ENCODE assay signal across 14 cellular contexts in genomic region chr20:33827109-33827508, GRCh38. TPM values are rescaled to one million over a fixed set of nuclear protein-coding genes. Genes with fewer than 3 reads are reported as not detected.
A peak's percentile ranks its signal among the peaks of the same experiment; 100 is the strongest.
DNase-seq lines count a peak whose midpoint lies in the region; TF ChIP-seq lines count a peak whose summit lies in the region.
"Had no signal": no experiment of that assay in that cellular context is flagged by ENCODE, and none has a peak within 500 bp of the region (broad histone marks: within the 10 kb centered on the region; RNA-seq: fewer than 3 reads in every experiment).

No MANE protein-coding gene starts in this region.

- no peaks in the 10 kb centered on the region for H3K27me3 ChIP-seq in H9 (ENCODE audit: insufficient read depth, low read length)
- no peaks in the 10 kb centered on the region for H3K27me3 ChIP-seq in SU-DHL-6 (ENCODE audit: low read length)
- no peaks in the 10 kb centered on the region for H3K27me3 ChIP-seq in iPS-20b (ENCODE audit: insufficient read depth, low read length)
- H3K27me3 ChIP-seq in stomach, result no peaks in the 10 kb centered on the region
- no peaks in the 10 kb centered on the region for H3K27me3 ChIP-seq in mammary epithelial cell (ENCODE audit: insufficient read depth, low read length)
- H3K27me3 ChIP-seq: foreskin keratinocyte, Peyer's patch had no signal

- no peak overlapping the region for H4K8ac ChIP-seq in H9 (replicated peaks; ENCODE audit: insufficient read length, low read depth, low read length)

- H3K79me2 ChIP-seq in H9 (ENCODE audit: insufficient read depth, low read length) (peaks cover 2% of the 10 kb centered on the region; the same call in 1 of the 2 replicates), SU-DHL-6 (ENCODE audit: insufficient read depth, low read length) (peaks cover 100% of the 10 kb centered on the region), mammary epithelial cell (ENCODE audit: insufficient read depth, low read length) (peaks cover 98% of the 10 kb centered on the region)

- H2BK20ac ChIP-seq in H9 (ENCODE audit: low read depth, low read length, poor library complexity, severe bottlenecking), result no peak overlapping the region

- no peak overlapping the region for H3K4ac ChIP-seq in H9 (ENCODE audit: low read depth, low read length)

- H3K27me3 Mint-ChIP-seq in H9 (ENCODE audit: low read depth), result no peaks in the 10 kb centered on the region
- H3K27me3 Mint-ChIP-seq: activated naive CD4-positive, alpha-beta T cell treated with anti-CD3 and anti-CD28 coated beads, Interleukin-2, amount 10 ng/mL, durations not matched to agents 7 days and 5 days had no signal

- no peak overlapping the region for H3K4me3 Mint-ChIP-seq in H9
- H3K4me3 Mint-ChIP-seq: activated naive CD4-positive, alpha-beta T cell treated with anti-CD3 and anti-CD28 coated beads, Interleukin-2, amount 10 ng/mL, durations not matched to agents 7 days and 5 days had no signal

- no peak overlapping the region for H2AFZ ChIP-seq in H9 (ENCODE audit: low read length)
- no peak overlapping the region for H2AFZ ChIP-seq in SU-DHL-6 (ENCODE audit: low read depth, low read length, severe bottlenecking)
- H2AFZ ChIP-seq in mammary epithelial cell (ENCODE audit: low read depth, low read length), result no peak overlapping the region

- no CpG with 5 or more reads among the region's 2 CpGs for WGBS in H9 (ENCODE audit: extremely low coverage, insufficient read length, low lambda C conversion rate)
- WGBS in stomach, 5 donors, result 51 to 69% (median 56%) methylated on average over 2 of the region's 2 CpGs
- whole genome bisulfite sequencing in mammary epithelial cell (ENCODE audit: low coverage, missing lambda C conversion rate), result 58% methylated on average over 2 of the region's 2 CpGs

- POLR2A ChIA-PET in RWPE1 (lab: Yijun Ruan, JAX; ENCODE audit: low non-redundant PET), result no interaction called here

- no peak overlapping the region for H3K27ac ChIP-seq in H9 (ENCODE audit: insufficient read length, low read depth, low read length)
- peak overlapping the region; percentile 85 for H3K27ac ChIP-seq in SU-DHL-6 (ENCODE audit: low read depth, low read length)
- H3K27ac ChIP-seq in iPS-20b (ENCODE audit: low read length), result peak overlapping the region; percentile 79
- peak overlapping the region in 3 of 5 donors; percentile 52 to 65 (median 56) for H3K27ac ChIP-seq in stomach
- no peak overlapping the region for H3K27ac ChIP-seq in RWPE1
- no peak overlapping the region for H3K27ac ChIP-seq in mammary epithelial cell (ENCODE audit: insufficient read depth, low read depth, low read length)
- H3K27ac ChIP-seq: foreskin keratinocyte, lower lobe of right lung had no signal

- no peak overlapping the region for H4K5ac ChIP-seq in H9 (ENCODE audit: insufficient read length, low read depth, low read length)

- no peaks in the 10 kb centered on the region for H3K79me1 ChIP-seq in H9 (ENCODE audit: insufficient read depth, low read depth, low read length, poor library complexity, severe bottlenecking)

- no peak for TF ChIP-seq POLR2A in stomach (IDR thresholded peaks at IDR 0.05)

- no peak overlapping the region for H2BK5ac ChIP-seq in H9 (ENCODE audit: insufficient read length, low read length)

- no peaks in the 10 kb centered on the region for H3K36me3 ChIP-seq in SU-DHL-6 (ENCODE audit: low read length)
- H3K36me3 ChIP-seq in iPS-20b (ENCODE audit: insufficient read depth, low read depth, low read length), result no peaks in the 10 kb centered on the region
- peaks cover 0 to 11% (median 8%) of the 10 kb centered on the region in 4 donors for H3K36me3 ChIP-seq in stomach
- H3K36me3 ChIP-seq in mammary epithelial cell (ENCODE audit: insufficient read depth, low read length), result no peaks in the 10 kb centered on the region
- H3K36me3 ChIP-seq: Peyer's patch had no signal

- no peaks in the 10 kb centered on the region for H3K23me2 ChIP-seq in H9 (ENCODE audit: insufficient read length, low read depth, low read length, poor library complexity, severe bottlenecking)

- in situ Hi-C loops in mammary epithelial cell (cut with MboI; ENCODE audit: low sequenced_read_pairs in 2 of 2), result no loop called here

- DNase-seq in H9 (no peak), stomach (no peak), RWPE1 (ENCODE audit: low spot score) (no peak), DMS 273 (lab: John Stamatoyannopoulos, UW; ENCODE audit: unreplicated experiment) (no peak), mammary epithelial cell (no peak)
- no peak for DNase-seq in effector CD8-positive, alpha-beta T cell (lab: John Stamatoyannopoulos, UW)
- DNase-seq: activated CD4-positive, CD25-positive, alpha-beta regulatory T cell; activated naive CD4-positive, alpha-beta T cell treated with anti-CD3 and anti-CD28 coated beads, Interleukin-2, amount 10 ng/mL, durations not matched to agents 7 days and 5 days; foreskin keratinocyte; lower lobe of right lung; Peyer's patch; stimulated activated naive CD4-positive, alpha-beta T cell had no signal

- H3K4me1 ChIP-seq in H9 (ENCODE audit: insufficient read depth, low read length) (peaks cover 4% of the 10 kb centered on the region; the same call in 1 of the 2 replicates), iPS-20b (ENCODE audit: insufficient read depth, low read length) (peaks cover 23% of the 10 kb centered on the region), stomach (peaks cover 66 to 93% (median 79%) of the 10 kb centered on the region in 4 donors), mammary epithelial cell (ENCODE audit: insufficient read depth, low read length) (no peaks in the 10 kb centered on the region)
- H3K4me1 ChIP-seq: foreskin keratinocyte had no signal

- no TSS peak for BruUV-seq in mammary epithelial cell (replicated peaks; lab: Mats Ljungman, UMichigan)

- CTCF ChIA-PET in RWPE1 (lab: Yijun Ruan, JAX) (no interaction called here), mammary epithelial cell (lab: Charles Lee; ENCODE audit: low non-redundant PET) (no interaction called here)

- H3F3A ChIP-seq in SU-DHL-6 (ENCODE audit: insufficient read depth), result peaks cover 19% of the 10 kb centered on the region; the same call in 1 of the 2 replicates

- H3K4me3 ChIP-seq in SU-DHL-6 (ENCODE audit: insufficient read depth, low read length, poor library complexity, severe bottlenecking) (no peak overlapping the region), iPS-20b (ENCODE audit: low read length) (no peak overlapping the region), stomach (no peak overlapping the region), mammary epithelial cell (replicated peaks in 1 of 3; ENCODE audit: insufficient read depth in 1 of 3, low read depth in 2 of 3, low read length in 3 of 3) (no peak overlapping the region)
- H3K4me3 ChIP-seq: lower lobe of right lung had no signal

- no peak overlapping the region for H2BK120ac ChIP-seq in H9 (ENCODE audit: low read depth, low read length, poor library complexity, severe bottlenecking)

- H3K56ac ChIP-seq in H9 (ENCODE audit: insufficient read length, low read depth, low read length), result no peak overlapping the region

- no peak overlapping the region; the same call in 1 of the 2 replicates for H3K14ac ChIP-seq in H9 (ENCODE audit: insufficient read depth, low read length)

- H3K4me2 ChIP-seq in H9 (ENCODE audit: insufficient read depth, insufficient read length, low read length), result no peak overlapping the region
- H3K4me2 ChIP-seq in SU-DHL-6 (ENCODE audit: low read depth, low read length, poor library complexity, severe bottlenecking), result peak overlapping the region; percentile 57
- H3K4me2 ChIP-seq in mammary epithelial cell (ENCODE audit: insufficient read depth, low read depth, low read length), result no peak overlapping the region

- H3T11ph ChIP-seq in H9 (ENCODE audit: low read length), result peak overlapping the region; percentile 24

- no peak for TF ChIP-seq EP300 in stomach (IDR thresholded peaks at IDR 0.05)

- H2AK5ac ChIP-seq in H9 (ENCODE audit: insufficient read length, low read length), result no peak overlapping the region

- no peak overlapping the region for H3K23ac ChIP-seq in H9 (ENCODE audit: insufficient read length, low read depth, low read length)

- no peak overlapping the region for H2BK15ac ChIP-seq in H9 (ENCODE audit: low read depth, low read length)

- H2BK12ac ChIP-seq in H9 (ENCODE audit: insufficient read length, low read depth, low read length), result no peak overlapping the region

- TF ChIP-seq CTCF in H9 (conservative IDR thresholded peaks at IDR 0.05) (no peak), SU-DHL-6 (IDR thresholded peaks at IDR 0.05; ENCODE audit: insufficient read depth, low read length, poor library complexity, severe bottlenecking) (no peak), stomach (IDR thresholded peaks at IDR 0.05) (no peak), RWPE1 (conservative IDR thresholded peaks at IDR 0.05; ENCODE audit: low read depth) (no peak), mammary epithelial cell (conservative IDR thresholded peaks at IDR 0.05 in 1 of 2, IDR thresholded peaks at IDR 0.05 in 1 of 2; ENCODE audit: extremely low read depth in 1 of 2, insufficient read depth in 1 of 2, low read depth in 1 of 2, low read length in 2 of 2) (no peak)

- H3K9ac ChIP-seq in H9 (ENCODE audit: extremely low read depth, insufficient read length, low read length), result no peak overlapping the region
- peak overlapping the region; percentile 44 for H3K9ac ChIP-seq in SU-DHL-6 (ENCODE audit: low read length)
- H3K9ac ChIP-seq in iPS-20b (ENCODE audit: low read depth, low read length), result peak overlapping the region; percentile 38; the same call in 1 of the 2 replicates
- no peak overlapping the region for H3K9ac ChIP-seq in mammary epithelial cell (ENCODE audit: insufficient read depth, low read length)

- H4K91ac ChIP-seq in H9 (ENCODE audit: insufficient read length, low read depth, low read length), result no peak overlapping the region

- peak overlapping the region in 2 of 3 experiments; percentile 44 to 84; a peak in 3 of 7 replicates for H3K27ac Mint-ChIP-seq in H9
- H3K27ac Mint-ChIP-seq: activated naive CD4-positive, alpha-beta T cell treated with anti-CD3 and anti-CD28 coated beads, Interleukin-2, amount 10 ng/mL, durations not matched to agents 7 days and 5 days had no signal

- no peaks in the 10 kb centered on the region for H3K9me3 ChIP-seq in H9 (ENCODE audit: control insufficient read depth, low read depth, low read length)
- H3K9me3 ChIP-seq in SU-DHL-6 (ENCODE audit: insufficient read depth, low read length), result no peaks in the 10 kb centered on the region
- no peaks in the 10 kb centered on the region for H3K9me3 ChIP-seq in iPS-20b (ENCODE audit: insufficient read depth, low read depth, low read length)
- H3K9me3 ChIP-seq in stomach, result no peaks in the 10 kb centered on the region
- H3K9me3 ChIP-seq in mammary epithelial cell (replicated peaks; ENCODE audit: insufficient read depth, low read length), result no peaks in the 10 kb centered on the region
- H3K9me3 ChIP-seq: lower lobe of right lung, Peyer's patch had no signal

- dilution Hi-C loops in mammary epithelial cell (cut with HindIII; ENCODE audit: low sequenced_read_pairs), result no loop called here

- H4K20me1 ChIP-seq in H9 (ENCODE audit: control insufficient read depth, insufficient read depth, insufficient read length), result no peaks in the 10 kb centered on the region
- no peaks in the 10 kb centered on the region; the same call in 1 of the 2 replicates for H4K20me1 ChIP-seq in SU-DHL-6 (ENCODE audit: low read depth, low read length)
- H4K20me1 ChIP-seq in mammary epithelial cell (ENCODE audit: insufficient read depth, low read length), result no peaks in the 10 kb centered on the region

- no peak overlapping the region for H3K18ac ChIP-seq in H9 (ENCODE audit: insufficient read length, low read depth, low read length)

- H3K9me2 ChIP-seq in SU-DHL-6 (replicated peaks; ENCODE audit: insufficient read depth, low read length), result no peaks in the 10 kb centered on the region

- H3K9me3 Mint-ChIP-seq in H9, result no peaks in the 10 kb centered on the region
- H3K9me3 Mint-ChIP-seq: activated naive CD4-positive, alpha-beta T cell treated with anti-CD3 and anti-CD28 coated beads, Interleukin-2, amount 10 ng/mL, durations not matched to agents 7 days and 5 days had no signal

- no peaks in the 10 kb centered on the region; a peak in 1 of 7 replicates for H3K36me3 Mint-ChIP-seq in H9 (ENCODE audit: insufficient read depth in 1 of 3, low read depth in 3 of 3)

- H3K4me1 Mint-ChIP-seq in H9, result peaks cover 52 to 57% of the 10 kb centered on the region in 2 experiments

- intact Hi-C loops in stomach (cut with DNase I; ENCODE audit: low total_unique reads) (no loop called here), mammary epithelial cell (cut with micrococcal nuclease) (no loop called here)

RNA-seq across cellular contexts. Expression of gene CHMP4B, which starts 16.0 kb away (rescaled TPM):
- total RNA-seq in H9 (2021) (94.9 and 97.9 TPM in 2 replicates), stomach (100 to 1,000 TPM in 1 of 5 donors, 10 to 100 TPM in 4; 48.4 to 119 (median 75.0) TPM), mammary epithelial cell (10 to 100 TPM; 24.2 to 72.4 TPM)
- polyA plus RNA-seq in stomach (100 to 1,000 TPM; 117 to 166 (median 118) TPM), mammary epithelial cell (37.7 TPM)
- 31.3 TPM for polyA minus RNA-seq in mammary epithelial cell

Comparison
In these comparisons a context has a peak if more than half of its experiments do, and no peak if none do; other contexts are left out.
1. H3K27ac ChIP-seq: peak in SU-DHL-6 (single experiment), iPS-20b (single experiment) and stomach (3 of 5); none in H9 (single experiment), RWPE1 (single experiment) and mammary epithelial cell (single experiment).
2. H3K9ac ChIP-seq: peak in SU-DHL-6 (single experiment) and iPS-20b (single experiment); none in H9 (single experiment) and mammary epithelial cell (single experiment).